24 cellular contexts compared by ENCODE assay signal in genomic region chr4:105785792-105786191, GRCh38.
"Had no signal": no experiment of that assay in that cellular context is flagged by ENCODE, and none has a peak within 500 bp of the region (broad histone marks: within the 10 kb centered on the region; RNA-seq: fewer than 3 reads in every experiment).

No MANE protein-coding gene starts in this region.

- DNase-seq: hypothalamus; immature natural killer cell; kidney; left ventricle myocardium inferior; mesendoderm; naive thymus-derived CD4-positive, alpha-beta T cell; ovary; retina; right cardiac atrium; spleen; stimulated activated CD4-positive, alpha-beta T cell treated with anti-CD3 and anti-CD28 coated beads, Interleukin-4, amount 100 ng/mL, for 24 hours; stimulated activated naive CD4-positive, alpha-beta T cell; tibial artery; trophoblast cell; upper lobe of right lung had no signal

- FAIRE-seq: kidney, urothelium cell line had no signal

- H3K27ac ChIP-seq: ovary, prostate gland, skin epidermis, spleen, suprapubic skin, thoracic aorta, tibial artery, upper lobe of right lung had no signal

- H3K9me3 ChIP-seq: left ventricle myocardium inferior, ovary, prostate gland, spleen, suprapubic skin, thoracic aorta, tibial artery, upper lobe of right lung had no signal

- ATAC-seq: naive thymus-derived CD4-positive, alpha-beta T cell; natural killer cell treated with Interleukin-12 subunit alpha and Interleukin-12 subunit beta and Interleukin-15 and Interleukin-18, amount 100 ng/mL, for 72 hours; right cardiac atrium; sciatic nerve; stimulated activated effector memory CD8-positive, alpha-beta T cell treated with anti-CD3 and anti-CD28 coated beads, Interleukin-12 subunit alpha, Interleukin-12 subunit beta, amount 100 ng/mL, for 72 hours; upper lobe of right lung had no signal

- H3K36me3 ChIP-seq: left ventricle myocardium inferior, ovary, prostate gland, spleen, suprapubic skin, thoracic aorta, tibial artery, upper lobe of right lung had no signal

- H3K4me3 ChIP-seq: left ventricle myocardium inferior, lung, ovary, prostate gland, skin epidermis, spleen, suprapubic skin, thoracic aorta, tibial artery, upper lobe of right lung had no signal

- H3K4me1 ChIP-seq: left ventricle myocardium inferior, prostate gland, spleen, suprapubic skin, tibial artery, upper lobe of right lung had no signal
